In genomic region chr18:9093109-9093508, GRCh38 we compare ENCODE assay signal across 7 cellular contexts. TPM values are rescaled to one million over a fixed set of nuclear protein-coding genes. Genes with fewer than 3 reads are reported as not detected.
A peak's percentile ranks its signal among the peaks of the same experiment; 100 is the strongest.
DNase-seq lines count a peak whose midpoint lies in the region; ATAC-seq, FAIRE-seq and TF ChIP-seq lines count a peak whose summit lies in the region.
"Not testable (repeated sequence)": the region's sequence is repeated elsewhere in the genome, so short reads cannot be mapped to it uniquely, and the experiment has no call there.

No MANE protein-coding gene starts in this region.

- TF ChIP-seq RAD21 in A549 (conservative IDR thresholded peaks at IDR 0.05 in 1 of 2, IDR thresholded peaks at IDR 0.05 in 1 of 2), result not testable (repeated sequence)

- not testable (repeated sequence) for H3K27me3 ChIP-seq in HL-60 (ENCODE audit: insufficient read depth, poor library complexity, severe bottlenecking); colonic mucosa

- H3K9me3 ChIP-seq in A549, colonic mucosa: not testable (repeated sequence)

- intact Hi-C loops in activated CD4-positive, alpha-beta T cell treated with anti-CD3 and anti-CD28 coated beads for 36 hours (cut with DNase I, micrococcal nuclease); colonic mucosa (cut with DNase I): not testable (repeated sequence)

- H3K27ac ChIP-seq in A549, result peak overlapping the region; percentile 72 to 84; a peak in 5 of 6 replicates
- H3K27ac ChIP-seq in HL-60 (replicated peaks), result peak overlapping the region; percentile 4
- H3K27ac ChIP-seq in colonic mucosa, result peak overlapping the region; percentile 37

- H3K4me1 Mint-ChIP-seq in activated CD4-positive, alpha-beta T cell treated with anti-CD3 and anti-CD28 coated beads for 36 hours, result peaks cover 83% of the 10 kb centered on the region
- peaks cover 83% of the 10 kb centered on the region for H3K4me1 Mint-ChIP-seq in activated T-cell treated with anti-CD3 and anti-CD28 coated beads, Interleukin-2, amount 50 U/mL, for 24 hours (ENCODE audit: low read depth)
- peaks cover 21 to 65% (median 57%) of the 10 kb centered on the region in 4 donors for H3K4me1 Mint-ChIP-seq in naive thymus-derived CD8-positive, alpha-beta T cell

- not testable (repeated sequence) for H3K4me3 ChIP-seq in A549; HL-60 (replicated peaks; ENCODE audit: insufficient read depth, low read length); colonic mucosa

- H3K4me2 ChIP-seq in A549, result peak overlapping the region; percentile 48; the same call in 2 of the 3 replicates

- H3K27ac Mint-ChIP-seq in activated CD4-positive, alpha-beta T cell treated with anti-CD3 and anti-CD28 coated beads for 36 hours, result peak overlapping the region; percentile 59
- peak overlapping the region; percentile 98 for H3K27ac Mint-ChIP-seq in activated T-cell treated with anti-CD3 and anti-CD28 coated beads, Interleukin-2, amount 50 U/mL, for 24 hours
- peak overlapping the region; percentile 100 for H3K27ac Mint-ChIP-seq in activated naive CD4-positive, alpha-beta T cell treated with anti-CD3 and anti-CD28 coated beads, Interleukin-2, amount 50 U/mL, for 72 hours
- peak overlapping the region in 6 of 10 donors; percentile 3 to 69 (median 42) for H3K27ac Mint-ChIP-seq in naive thymus-derived CD8-positive, alpha-beta T cell

- H3K27me3 Mint-ChIP-seq in activated CD4-positive, alpha-beta T cell treated with anti-CD3 and anti-CD28 coated beads for 36 hours; activated T-cell treated with anti-CD3 and anti-CD28 coated beads, Interleukin-2, amount 50 U/mL, for 24 hours; naive thymus-derived CD8-positive, alpha-beta T cell: not testable (repeated sequence)

- FAIRE-seq in A549 (lab: Jason Lieb, UNC), result not testable (repeated sequence)

- DNase-seq in A549 (ENCODE audit: low read depth in 1 of 2, low spot score in 1 of 2); HL-60 (ENCODE audit: low read depth in 1 of 2, low spot score in 1 of 2); activated CD4-positive, alpha-beta T cell treated with anti-CD3 and anti-CD28 coated beads for 36 hours; activated T-cell treated with anti-CD3 and anti-CD28 coated beads, Interleukin-2, amount 50 U/mL, for 24 hours; activated naive CD4-positive, alpha-beta T cell treated with anti-CD3 and anti-CD28 coated beads, Interleukin-2, amount 50 U/mL, for 72 hours (ENCODE audit: low spot score in 2 of 2); colonic mucosa; naive thymus-derived CD8-positive, alpha-beta T cell: not testable (repeated sequence)

- TF ChIP-seq CTCF in A549 (IDR thresholded peaks at IDR 0.05); HL-60 (IDR thresholded peaks at IDR 0.05; ENCODE audit: insufficient read depth, low read length); colonic mucosa (IDR thresholded peaks at IDR 0.05): not testable (repeated sequence)

- H3K36me3 ChIP-seq in colonic mucosa, result not testable (repeated sequence)

- H3K9ac ChIP-seq in colonic mucosa (ENCODE audit: low read depth in 2 of 2, low read length in 2 of 2), result not testable (repeated sequence)

- ATAC-seq in A549; activated CD4-positive, alpha-beta T cell treated with anti-CD3 and anti-CD28 coated beads for 36 hours; activated naive CD4-positive, alpha-beta T cell treated with anti-CD3 and anti-CD28 coated beads, Interleukin-2, amount 50 U/mL, for 72 hours; naive thymus-derived CD8-positive, alpha-beta T cell: not testable (repeated sequence)

- POLR2A ChIA-PET in A549 (lab: Yijun Ruan, JAX), result interaction anchor here (0.7 kb wide), 1 partner anchor 44 kb away, joined by 3 read pairs; no protein-coding TSS in a partner anchor
- POLR2A ChIA-PET in activated CD4-positive, alpha-beta T cell treated with anti-CD3 and anti-CD28 coated beads for 36 hours (lab: Charles Lee), result interaction anchor here (0.7 kb wide), 1 partner anchor 54 kb away, joined by 13 read pairs; no protein-coding TSS in a partner anchor
- POLR2A ChIA-PET in naive thymus-derived CD8-positive, alpha-beta T cell (lab: Charles Lee), result interaction anchor here (0.7 to 13.6 kb wide), 3 partner anchors 9 to 44 kb away, joined by 3 to 254 read pairs (median 3); partner anchors contain the start of gene ANKRD12

- TF ChIP-seq POLR2A in A549 (IDR thresholded peaks at IDR 0.05; ENCODE audit: low read length), result not testable (repeated sequence)

- CTCF ChIA-PET in A549 (lab: Yijun Ruan, JAX), result interaction anchor here (0.6 to 3.0 kb wide), 2 partner anchors 10 to 19 kb away, joined by 4 to 9 read pairs; no protein-coding TSS in a partner anchor
- CTCF ChIA-PET in activated CD4-positive, alpha-beta T cell treated with anti-CD3 and anti-CD28 coated beads for 36 hours (lab: Charles Lee), result not testable (repeated sequence)

- 81% methylated on average over 2 of the region's 3 CpGs for WGBS in A549 (ENCODE audit: missing lambda C conversion rate)

- not testable (repeated sequence) for H3K36me3 Mint-ChIP-seq in activated CD4-positive, alpha-beta T cell treated with anti-CD3 and anti-CD28 coated beads for 36 hours (ENCODE audit: low read depth); activated T-cell treated with anti-CD3 and anti-CD28 coated beads, Interleukin-2, amount 50 U/mL, for 24 hours (ENCODE audit: low read depth); naive thymus-derived CD8-positive, alpha-beta T cell
- H3K36me3 Mint-ChIP-seq in activated naive CD4-positive, alpha-beta T cell treated with anti-CD3 and anti-CD28 coated beads, Interleukin-2, amount 50 U/mL, for 72 hours, result peaks cover 10 to 40% of the 10 kb centered on the region in 2 donors

- H3K4me1 ChIP-seq in A549, result peaks cover 37% of the 10 kb centered on the region
- not testable (repeated sequence) for H3K4me1 ChIP-seq in colonic mucosa

- not testable (repeated sequence) for H3K9me3 Mint-ChIP-seq in activated CD4-positive, alpha-beta T cell treated with anti-CD3 and anti-CD28 coated beads for 36 hours (ENCODE audit: low read depth); activated T-cell treated with anti-CD3 and anti-CD28 coated beads, Interleukin-2, amount 50 U/mL, for 24 hours; activated naive CD4-positive, alpha-beta T cell treated with anti-CD3 and anti-CD28 coated beads, Interleukin-2, amount 50 U/mL, for 72 hours; naive thymus-derived CD8-positive, alpha-beta T cell

- not testable (repeated sequence) for TF ChIP-seq EP300 in A549 (IDR thresholded peaks at IDR 0.05)

- H3K4me3 Mint-ChIP-seq in activated CD4-positive, alpha-beta T cell treated with anti-CD3 and anti-CD28 coated beads for 36 hours; activated T-cell treated with anti-CD3 and anti-CD28 coated beads, Interleukin-2, amount 50 U/mL, for 24 hours; naive thymus-derived CD8-positive, alpha-beta T cell: not testable (repeated sequence)

RNA-seq across cellular contexts. Expression of gene NDUFV2, which starts 9.4 kb away (rescaled TPM):
- polyA plus RNA-seq in A549 (2011; rRNA removed) (152 and 180 TPM in 2 replicates), A549 (2017; fragmentation: RNase III; extraction: RNeasy Plus Mini Kit Qiagen cat#74134 plus additional on column Dnase treatment) (105 to 115 TPM (median 108 TPM) in 3 replicates)
- polyA plus RNA-seq in A549 (2012; cell fraction: cytosol; rRNA removed), result 72.8 and 73.2 TPM in 2 replicates
- 23.8 and 34.1 TPM in 2 replicates for polyA plus RNA-seq in A549 (2012; cell fraction: nucleus; rRNA removed)
- polyA minus RNA-seq in A549 (2011; rRNA and poly(A)+ RNA removed), result 19.1 and 26.4 TPM in 2 replicates
- total RNA-seq in activated CD4-positive, alpha-beta T cell treated with anti-CD3 and anti-CD28 coated beads for 36 hours, result 100 to 1,000 TPM; 331 to 372 TPM
- total RNA-seq in activated naive CD4-positive, alpha-beta T cell treated with anti-CD3 and anti-CD28 coated beads, Interleukin-2, amount 50 U/mL, for 72 hours, result 100 to 1,000 TPM; 311 to 402 TPM
- 100 to 1,000 TPM; 175 to 203 TPM for total RNA-seq in colonic mucosa
- 100 to 1,000 TPM; 149 to 166 TPM for total RNA-seq in naive thymus-derived CD8-positive, alpha-beta T cell
- polyA plus RNA-seq in naive thymus-derived CD8-positive, alpha-beta T cell, result 100 to 1,000 TPM; 106 to 155 (median 128) TPM

RNA-seq across cellular contexts. Expression of gene ANKRD12, which starts 43.5 kb away (rescaled TPM):
- polyA plus RNA-seq in A549 (2011; rRNA removed), result 7.3 and 8.0 TPM in 2 replicates
- 0.50 and 0.70 TPM in 2 replicates for polyA plus RNA-seq in A549 (2012; cell fraction: cytosol; rRNA removed)
- 0.84 and 1.2 TPM in 2 replicates for polyA plus RNA-seq in A549 (2012; cell fraction: nucleus; rRNA removed)
- polyA plus RNA-seq in A549 (2017; fragmentation: RNase III; extraction: RNeasy Plus Mini Kit Qiagen cat#74134 plus additional on column Dnase treatment), result 2.6 to 3.2 TPM (median 2.7 TPM) in 3 replicates
- polyA minus RNA-seq in A549 (2011; rRNA and poly(A)+ RNA removed), result 12.4 and 17.5 TPM in 2 replicates
- 10 to 100 TPM; 57.5 to 96.0 TPM for total RNA-seq in activated CD4-positive, alpha-beta T cell treated with anti-CD3 and anti-CD28 coated beads for 36 hours
- 10 to 100 TPM; 63.7 to 72.3 TPM for total RNA-seq in activated naive CD4-positive, alpha-beta T cell treated with anti-CD3 and anti-CD28 coated beads, Interleukin-2, amount 50 U/mL, for 72 hours
- 10 to 100 TPM; 27.9 to 55.7 TPM for total RNA-seq in colonic mucosa
- 100 to 1,000 TPM; 198 to 212 TPM for total RNA-seq in naive thymus-derived CD8-positive, alpha-beta T cell
- polyA plus RNA-seq in naive thymus-derived CD8-positive, alpha-beta T cell, result 10 to 100 TPM; 15.7 to 70.4 (median 26.3) TPM

Comparison
In these comparisons a context has a peak if more than half of its experiments do, and no peak if none do; other contexts are left out.
1. H3K27ac ChIP-seq: peak in every context shown above with its lines; median percentile 78 in A549; 37 in colonic mucosa; 4 in HL-60.
2. H3K27ac Mint-ChIP-seq: peak in every context shown above with its lines; median percentile 100 in activated naive CD4-positive, alpha-beta T cell treated with anti-CD3 and anti-CD28 coated beads, Interleukin-2, amount 50 U/mL, for 72 hours; 98 in activated T-cell treated with anti-CD3 and anti-CD28 coated beads, Interleukin-2, amount 50 U/mL, for 24 hours; 59 in activated CD4-positive, alpha-beta T cell treated with anti-CD3 and anti-CD28 coated beads for 36 hours; 42 in naive thymus-derived CD8-positive, alpha-beta T cell.